ENCODE assay signal across 8 cellular contexts in the genomic region with DNA sequence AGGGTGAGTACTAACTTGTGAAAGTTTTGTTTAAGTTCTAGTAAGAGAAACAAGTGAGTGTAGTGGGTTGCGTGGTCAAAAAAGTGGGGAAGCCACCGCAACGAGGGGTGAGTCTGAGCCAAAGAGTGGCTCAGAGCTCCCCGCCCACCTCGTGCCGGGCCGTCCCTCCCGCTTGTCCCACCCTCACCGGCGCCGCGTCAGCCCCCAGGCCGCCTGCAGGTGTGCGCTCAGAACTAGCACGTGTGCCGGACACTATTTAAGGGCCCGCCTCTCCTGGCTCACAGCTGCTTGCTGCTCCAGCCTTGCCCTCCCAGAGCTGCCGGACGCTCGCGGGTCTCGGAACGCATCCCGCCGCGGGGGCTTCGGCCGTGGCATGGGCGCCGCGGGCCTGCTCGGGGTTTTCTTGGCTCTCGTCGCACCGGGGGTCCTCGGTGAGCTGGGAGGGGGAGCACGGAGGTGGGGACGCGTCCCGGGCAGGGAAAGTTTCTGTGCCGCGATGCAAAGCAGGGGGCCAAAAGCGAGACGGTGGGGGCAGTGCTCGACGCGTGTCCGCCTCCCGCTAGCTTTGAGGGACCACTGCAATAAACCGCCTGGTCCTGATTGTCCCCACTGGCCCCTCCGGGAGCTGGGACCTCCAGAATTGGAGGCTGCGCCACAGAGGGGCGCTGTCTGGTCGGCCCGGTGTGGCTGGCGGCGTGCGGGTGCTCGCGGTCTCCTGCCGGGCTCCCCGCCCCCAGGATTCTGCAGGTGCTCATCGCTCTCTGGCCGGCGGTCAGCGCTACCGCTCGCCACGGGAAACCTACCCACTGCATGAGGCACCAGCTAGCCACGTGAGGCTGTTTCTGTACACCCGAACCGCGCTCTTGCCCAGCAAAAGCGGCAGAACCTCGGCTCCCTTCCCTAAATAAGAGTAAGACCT. TPM values are rescaled to one million over a fixed set of nuclear protein-coding genes. Genes with fewer than 3 reads are reported as not detected.
A peak's percentile ranks its signal among the peaks of the same experiment; 100 is the strongest.
DNase-seq lines count a peak whose midpoint lies in the region; ATAC-seq and TF ChIP-seq lines count a peak whose summit lies in the region.

TSS of gene CR2 (plus strand) at position 283 of the 919 bp plus-strand sequence. CDS start at position 374, 91 bp downstream.

- TF ChIP-seq CTCF in omental fat pad (IDR thresholded peaks at IDR 0.05) (no peak), upper lobe of left lung (IDR thresholded peaks at IDR 0.05) (peak in 1 of 6 experiments; percentile 33)

- peaks cover 0 to 11% (median 8%) of the 10 kb centered on the region in 4 donors for H3K27me3 ChIP-seq in upper lobe of left lung

- DNase-seq in NCI-H2081 (lab: John Stamatoyannopoulos, UW) (peak; percentile 46 to 70), activated T-cell treated with anti-CD3 and anti-CD28 coated beads for 48 hours (ENCODE audit: low read depth) (peak; percentile 62), globus pallidus (ENCODE audit: low spot score) (peak; percentile 5), omental fat pad (ENCODE audit: low spot score) (no peak), upper lobe of left lung (peak; percentile 63 to 89), UCSD-AML1 (lab: John Stamatoyannopoulos, UW; ENCODE audit: unreplicated experiment) (no peak)

- TF ChIP-seq POLR2A in GM15510 (IDR thresholded peaks at IDR 0.05; ENCODE audit: borderline replicate concordance, extremely low read depth, insufficient read length) = peak; percentile 94
- TF ChIP-seq POLR2A in upper lobe of left lung (IDR thresholded peaks at IDR 0.05) = no peak

- no peak for TF ChIP-seq EP300 in upper lobe of left lung (IDR thresholded peaks at IDR 0.05)

- ATAC-seq in HG02571 (IDR thresholded peaks at IDR 0.05; ENCODE audit: unreplicated experiment) (peak; percentile 81), omental fat pad (ENCODE audit: low FRiP score) (peak; percentile 82), upper lobe of left lung (ENCODE audit: low FRiP score in 2 of 2) (peak; percentile 85 to 88)

- no peaks in the 10 kb centered on the region for H3K9me3 ChIP-seq in upper lobe of left lung

- no peaks in the 10 kb centered on the region for H3K36me3 ChIP-seq in upper lobe of left lung

- peaks cover 10 to 18% (median 14%) of the 10 kb centered on the region in 4 donors for H3K4me1 ChIP-seq in upper lobe of left lung

- 4% methylated on average over 30 to 60 of the region's 75 CpGs for WGBS in upper lobe of left lung, 2 donors

- H3K27ac ChIP-seq in upper lobe of left lung = no peak within 1 kb of the TSS

- peak within 1 kb of the TSS; percentile 24 to 52 (median 45) for H3K4me3 ChIP-seq in upper lobe of left lung

RNA-seq across cellular contexts. Expression of gene CR2, which starts in this region (rescaled TPM):
- total RNA-seq in omental fat pad (under 1 TPM in 2 of 4 donors, not detected in 2; 0.12 to 0.46 TPM), upper lobe of left lung (1 to 10 TPM in 2 of 6 donors, under 1 TPM in 1, not detected in 3; 0.34 to 2.8 (median 1.2) TPM)

Comparison
In these comparisons a context has a peak if more than half of its experiments do, and no peak if none do; other contexts are left out.
1. Peak in ATAC-seq in omental fat pad; RNA of the gene not detected or under 1 TPM.
2. DNase-seq: peak in NCI-H2081 (2 of 2), activated T-cell treated with anti-CD3 and anti-CD28 coated beads for 48 hours (single experiment), globus pallidus (single experiment) and upper lobe of left lung (2 of 2); none in omental fat pad (single experiment) and UCSD-AML1 (single experiment).
3. Peak in every context shown above with its lines, with median percentiles within 50 percentile points of each other: ATAC-seq.